ENCODE assay signal across 8 cellular contexts in genomic region chr22:42719656-42720262, GRCh38. TPM values are rescaled to one million over a fixed set of nuclear protein-coding genes. Genes with fewer than 3 reads are reported as not detected.
DNase-seq lines count a peak whose midpoint lies in the region; ATAC-seq and TF ChIP-seq lines count a peak whose summit lies in the region.

No MANE protein-coding gene starts in this region.

- no peaks in the 10 kb centered on the region for H3K9me3 Mint-ChIP-seq in osteocyte (ENCODE audit: unreplicated experiment)

- peak overlapping the region; percentile 88 for H3K27ac Mint-ChIP-seq in osteocyte (ENCODE audit: unreplicated experiment)

- H3K27me3 Mint-ChIP-seq in osteocyte (ENCODE audit: unreplicated experiment), result peaks cover 5% of the 10 kb centered on the region

- TF ChIP-seq POLR2A in Peyer's patch (IDR thresholded peaks at IDR 0.05), result no peak

- DNase-seq in D341Med (ENCODE audit: low spot score) (peak; percentile 20), Peyer's patch (peak in 1 of 3 donors; percentile 25), fibroblast of mammary gland (ENCODE audit: low read depth) (no peak), osteocyte (ENCODE audit: extremely low spot score, unreplicated experiment) (no peak), SW480 (ENCODE audit: low spot score) (no peak)

- H3K9me3 ChIP-seq in Peyer's patch, result no peaks in the 10 kb centered on the region

- peaks cover 41% of the 10 kb centered on the region for H3K4me1 Mint-ChIP-seq in osteocyte (ENCODE audit: unreplicated experiment)

- peak overlapping the region; percentile 79 to 89 (median 82) for H3K27ac ChIP-seq in Peyer's patch

- H3K36me3 ChIP-seq in Peyer's patch, result no peaks in the 10 kb centered on the region

- peaks cover 0 to 20% (median 10%) of the 10 kb centered on the region in 4 donors for H3K4me1 ChIP-seq in Peyer's patch

- peaks cover 4 to 8% of the 10 kb centered on the region in 2 donors for H3K27me3 ChIP-seq in Peyer's patch

- H3K4me3 Mint-ChIP-seq in osteocyte (ENCODE audit: unreplicated experiment), result peak overlapping the region; percentile 83

- ATAC-seq in GM18520 (IDR thresholded peaks at IDR 0.05; ENCODE audit: unreplicated experiment) (no peak), HG02571 (IDR thresholded peaks at IDR 0.05; ENCODE audit: unreplicated experiment) (no peak), GM21619 (IDR thresholded peaks at IDR 0.05; ENCODE audit: unreplicated experiment) (no peak)

- peaks cover under 1% of the 10 kb centered on the region for H3K36me3 Mint-ChIP-seq in osteocyte (ENCODE audit: unreplicated experiment)

- no peak for TF ChIP-seq CTCF in Peyer's patch (IDR thresholded peaks at IDR 0.05)
- no peak for TF ChIP-seq CTCF in fibroblast of mammary gland (conservative IDR thresholded peaks at IDR 0.05; ENCODE audit: control insufficient read depth, insufficient read depth, low read depth, low read length)
- no peak for TF ChIP-seq CTCF in osteocyte (IDR thresholded peaks at IDR 0.05)

- H3K4me3 ChIP-seq in Peyer's patch (peak overlapping the region; percentile 53 to 68 (median 68)), fibroblast of mammary gland (ENCODE audit: control insufficient read depth, low read depth, low read length) (peak overlapping the region; percentile 61)

RNA-seq across cellular contexts. Expression of gene A4GALT, which starts 0.9 kb away (rescaled TPM):
- 10 to 100 TPM in 2 of 4 donors, 1 to 10 TPM in 2; 6.2 to 17.3 (median 9.1) TPM for total RNA-seq in Peyer's patch
- 29.9 and 32.8 TPM in 2 replicates for total RNA-seq in osteocyte
